Comparison of ENCODE assay signal across 1 cellular context in genomic region chr7:76549855-76550248, GRCh38.
TF ChIP-seq lines count a peak whose summit lies in the region.

No MANE protein-coding gene starts in this region.

TF ChIP-seq in K562, 482 proteins besides CTCF, POLR2A, EP300 and RAD21:
- peak; percentile 66 for TF ChIP-seq ZNF263 (CRISPR knock-in tag; IDR thresholded peaks at IDR 0.05; ENCODE audit: borderline replicate concordance)
